ENCODE assay signal across 8 cellular contexts in genomic region chr7:27235387-27236052, GRCh38. TPM values are rescaled to one million over a fixed set of nuclear protein-coding genes. Genes with fewer than 3 reads are reported as not detected.
DNase-seq lines count a peak whose midpoint lies in the region; ATAC-seq and TF ChIP-seq lines count a peak whose summit lies in the region.

No MANE protein-coding gene starts in this region.

- H3K4me1 ChIP-seq in hepatocyte (ENCODE audit: insufficient read depth) (peaks cover 14% of the 10 kb centered on the region), skeletal muscle tissue (ENCODE audit: control insufficient read depth in 3 of 3, insufficient read depth in 3 of 3, low read length in 3 of 3) (peaks cover 7 to 11% (median 9%) of the 10 kb centered on the region in 3 donors)

- CTCF ChIA-PET in activated CD8-positive, alpha-beta T cell treated with anti-CD3 and anti-CD28 coated beads for 36 hours (lab: Charles Lee), result interaction anchor here (1.4 kb wide), 2 partner anchors 11 to 40 kb away, joined by 3 to 4 read pairs; no protein-coding TSS in a partner anchor

- H3K4me3 ChIP-seq in LNCaP clone FGC (ENCODE audit: low read depth, low read length) (peak overlapping the region; percentile 55), hepatocyte (peak overlapping the region; percentile 83), skeletal muscle tissue (ENCODE audit: low read length in 3 of 3) (peak overlapping the region; percentile 58 to 65 (median 59))

- H3K4me2 ChIP-seq in hepatocyte, result peak overlapping the region; percentile 99

- H3K36me3 Mint-ChIP-seq in activated CD8-positive, alpha-beta T cell treated with anti-CD3 and anti-CD28 coated beads for 36 hours (ENCODE audit: low read depth), result no peaks in the 10 kb centered on the region

- peak; percentile 46 for ATAC-seq in activated CD8-positive, alpha-beta T cell treated with anti-CD3 and anti-CD28 coated beads for 36 hours

- peak overlapping the region; percentile 96 for H2AFZ ChIP-seq in hepatocyte

- H3K27me3 Mint-ChIP-seq in activated CD8-positive, alpha-beta T cell treated with anti-CD3 and anti-CD28 coated beads for 36 hours, result peaks cover 60% of the 10 kb centered on the region

- POLR2A ChIA-PET in activated CD8-positive, alpha-beta T cell treated with anti-CD3 and anti-CD28 coated beads for 36 hours (lab: Charles Lee), result interaction anchor here (1.4 kb wide), 1 partner anchor 19 kb away, joined by 3 read pairs; no protein-coding TSS in a partner anchor

- peaks cover 10% of the 10 kb centered on the region for H3K4me1 Mint-ChIP-seq in activated CD8-positive, alpha-beta T cell treated with anti-CD3 and anti-CD28 coated beads for 36 hours (ENCODE audit: low read depth)

- DNase-seq in EH (ENCODE audit: low read depth) (peak; percentile 47), LNCaP clone FGC (ENCODE audit: low read depth) (no peak), hepatocyte (ENCODE audit: low spot score) (peak; percentile 87), posterior vena cava (ENCODE audit: low spot score) (no peak)
- peak; percentile 44 for DNase-seq in activated CD8-positive, alpha-beta T cell treated with anti-CD3 and anti-CD28 coated beads for 36 hours
- DNase-seq in stimulated activated CD4-positive, alpha-beta T cell treated with anti-CD3 and anti-CD28 coated beads, Interleukin-2, amount 100 ng/mL, for 24 hours, result no peak
- no peak for DNase-seq in activated CD4-positive, alpha-beta T cell treated with anti-CD3 and anti-CD28 coated beads, Interleukin-2, amount 50 U/mL, for 1 hour

- H3K27ac ChIP-seq in hepatocyte, result peak overlapping the region; percentile 40
- no peak overlapping the region for H3K27ac ChIP-seq in skeletal muscle tissue (ENCODE audit: low read depth, low read length)

- H3K36me3 ChIP-seq in hepatocyte (replicated peaks; ENCODE audit: insufficient read depth, low read depth) (no peaks in the 10 kb centered on the region), skeletal muscle tissue (ENCODE audit: control insufficient read depth in 3 of 3, insufficient read depth in 3 of 3, low read length in 3 of 3) (no peaks in the 10 kb centered on the region)

- H3K79me2 ChIP-seq in hepatocyte, result peaks cover 6% of the 10 kb centered on the region

- H3K27me3 ChIP-seq in hepatocyte, result peaks cover 52% of the 10 kb centered on the region
- peaks cover 47 to 54% (median 48%) of the 10 kb centered on the region in 3 donors for H3K27me3 ChIP-seq in skeletal muscle tissue (ENCODE audit: control insufficient read depth in 3 of 3, insufficient read depth in 3 of 3, low read length in 3 of 3)

- intact Hi-C loops in activated CD8-positive, alpha-beta T cell treated with anti-CD3 and anti-CD28 coated beads for 36 hours (cut with micrococcal nuclease), result no loop called here
- intact Hi-C loops in posterior vena cava (cut with DNase I), result loop anchor here in 1 of 2 donors (10.0 kb wide), 1 partner anchor 339 kb away; no protein-coding TSS in a partner anchor

- H3K9me2 ChIP-seq in hepatocyte (replicated peaks; ENCODE audit: insufficient read depth), result no peaks in the 10 kb centered on the region

- H3K9ac ChIP-seq in skeletal muscle tissue (ENCODE audit: low read depth in 1 of 3, low read length in 3 of 3), result peak overlapping the region in 2 of 3 donors; percentile 45 to 56

- H4K20me1 ChIP-seq in hepatocyte (ENCODE audit: insufficient read depth, poor library complexity, severe bottlenecking), result no peaks in the 10 kb centered on the region

- WGBS in hepatocyte (ENCODE audit: low lambda C conversion rate, missing lambda C conversion rate), result 2% methylated on average over 37 of the region's 54 CpGs

- H3K27ac Mint-ChIP-seq in activated CD8-positive, alpha-beta T cell treated with anti-CD3 and anti-CD28 coated beads for 36 hours, result no peak overlapping the region

- peak overlapping the region; percentile 17 for H3K4me3 Mint-ChIP-seq in activated CD8-positive, alpha-beta T cell treated with anti-CD3 and anti-CD28 coated beads for 36 hours

- TF ChIP-seq CTCF in LNCaP clone FGC (IDR thresholded peaks at IDR 0.05; ENCODE audit: control insufficient read depth, extremely low read depth, insufficient read depth), result peak; percentile 81
- no peak for TF ChIP-seq CTCF in activated CD8-positive, alpha-beta T cell treated with anti-CD3 and anti-CD28 coated beads for 36 hours (IDR thresholded peaks at IDR 0.05)
- peak; percentile 82 for TF ChIP-seq CTCF in hepatocyte (IDR thresholded peaks at IDR 0.05; ENCODE audit: poor library complexity)

- H3K9me3 Mint-ChIP-seq in activated CD8-positive, alpha-beta T cell treated with anti-CD3 and anti-CD28 coated beads for 36 hours, result no peaks in the 10 kb centered on the region

- H3K9me3 ChIP-seq in hepatocyte (ENCODE audit: low read depth) (no peaks in the 10 kb centered on the region), skeletal muscle tissue (ENCODE audit: control insufficient read depth in 3 of 3, low read length in 3 of 3) (no peaks in the 10 kb centered on the region)

RNA-seq across cellular contexts. Expression of gene EVX1, which starts 7.1 kb away (rescaled TPM):
- total RNA-seq in activated CD8-positive, alpha-beta T cell treated with anti-CD3 and anti-CD28 coated beads for 36 hours, result not detected
- total RNA-seq in hepatocyte, result 1.1 and 1.6 TPM in 2 replicates
- 0.95 and 1.9 TPM in 2 replicates for polyA plus RNA-seq in hepatocyte
- total RNA-seq in skeletal muscle tissue, result not detected
- not detected for total RNA-seq in posterior vena cava

RNA-seq across cellular contexts. Expression of gene HOXA13, which starts 35.6 kb away (rescaled TPM):
- total RNA-seq in activated CD8-positive, alpha-beta T cell treated with anti-CD3 and anti-CD28 coated beads for 36 hours, result not detected
- total RNA-seq in hepatocyte, result 13.0 and 14.2 TPM in 2 replicates
- polyA plus RNA-seq in hepatocyte, result 6.1 and 6.2 TPM in 2 replicates
- 0.52 TPM for total RNA-seq in skeletal muscle tissue
- under 1 TPM in 1 of 2 donors, not detected in 1; 0.14 TPM for total RNA-seq in posterior vena cava

RNA-seq across cellular contexts. Expression of gene HOXA11, which starts 50.5 kb away (rescaled TPM):
- under 1 TPM; 0.13 to 0.18 TPM for total RNA-seq in activated CD8-positive, alpha-beta T cell treated with anti-CD3 and anti-CD28 coated beads for 36 hours
- total RNA-seq in hepatocyte (6.4 and 9.6 TPM in 2 replicates), skeletal muscle tissue (2.1 TPM), posterior vena cava (1 to 10 TPM in 1 of 2 donors, under 1 TPM in 1; 0.51 to 1.1 TPM)
- polyA plus RNA-seq in hepatocyte, result 5.4 and 7.6 TPM in 2 replicates

Comparison
In these comparisons a context has a peak if more than half of its experiments do, and no peak if none do; other contexts are left out.
1. DNase-seq: peak in EH (single experiment), activated CD8-positive, alpha-beta T cell treated with anti-CD3 and anti-CD28 coated beads for 36 hours (single experiment) and hepatocyte (single experiment); none in LNCaP clone FGC (single experiment), posterior vena cava (single experiment), stimulated activated CD4-positive, alpha-beta T cell treated with anti-CD3 and anti-CD28 coated beads, Interleukin-2, amount 100 ng/mL, for 24 hours (0 of 2) and activated CD4-positive, alpha-beta T cell treated with anti-CD3 and anti-CD28 coated beads, Interleukin-2, amount 50 U/mL, for 1 hour (single experiment).
2. Peak in every context shown above with its lines, with median percentiles within 50 percentile points of each other: H3K4me3 ChIP-seq.